20 cellular contexts compared by ENCODE assay signal in genomic region chr4:81166431-81166830, GRCh38. TPM values are rescaled to one million over a fixed set of nuclear protein-coding genes. Genes with fewer than 3 reads are reported as not detected.
DNase-seq lines count a peak whose midpoint lies in the region; ATAC-seq, FAIRE-seq and TF ChIP-seq lines count a peak whose summit lies in the region.
"Had no signal": no experiment of that assay in that cellular context is flagged by ENCODE, and none has a peak within 500 bp of the region (broad histone marks: within the 10 kb centered on the region; RNA-seq: fewer than 3 reads in every experiment).

No MANE protein-coding gene starts in this region.

- H2AFZ ChIP-seq in fibroblast of lung (ENCODE audit: low read length): no peak overlapping the region

- ATAC-seq in HG03520 (IDR thresholded peaks at IDR 0.05; ENCODE audit: unreplicated experiment): no peak
- ATAC-seq in HG02642 (IDR thresholded peaks at IDR 0.05; ENCODE audit: poor library complexity, unreplicated experiment): no peak
- ATAC-seq: GM12878 had no signal

- DNase-seq in NCI-H524 (lab: John Stamatoyannopoulos, UW): peak; percentile 15 to 36
- no peak for DNase-seq in NCI-H524 treated with DMSO at 0.1 percent for 48 hours (lab: John Stamatoyannopoulos, UW)
- DNase-seq in RCC 7860 (ENCODE audit: low spot score): peak; percentile 11
- DNase-seq in fibroblast of lung (ENCODE audit: low read depth in 2 of 2): peak; percentile 36 to 58
- no peak for DNase-seq in activated CD4-positive, CD25-positive, alpha-beta regulatory T cell treated with anti-CD3 and anti-CD28 coated beads, Interleukin-2, amount 50 U/mL, for 72 hours
- no peak for DNase-seq in stimulated activated CD4-positive, alpha-beta T cell treated with anti-CD3 and anti-CD28 coated beads, Interleukin-12 subunit alpha, Interleukin-12 subunit beta, amount 100 ng/mL, for 4 hours
- DNase-seq: activated CD4-positive, alpha-beta T cell treated with anti-CD3 and anti-CD28 coated beads, Interleukin-2, amount 50 U/mL, for 4 hours; activated T-cell treated with anti-CD3 and anti-CD28 coated beads, Interleukin-2, amount 50 U/mL, for 24 hours; CD4-positive, alpha-beta T cell; effector CD8-positive, alpha-beta T cell; KBM-7; naive B cell; NCI-H1417 treated with DMSO at 0.1 percent for 48 hours; NCI-H510A; transverse colon had no signal

- peak; percentile 25 for FAIRE-seq in RCC 7860 (lab: Jason Lieb, UNC)
- FAIRE-seq: frontal cortex, GM12878 had no signal

- no peak overlapping the region for H3K27ac ChIP-seq in fibroblast of lung (ENCODE audit: insufficient read depth, low read length)
- H3K27ac ChIP-seq: transverse colon had no signal

- H3K79me2 ChIP-seq in fibroblast of lung (ENCODE audit: control insufficient read depth, insufficient read depth, low read length): no peaks in the 10 kb centered on the region

- H3K4me2 ChIP-seq in fibroblast of lung (ENCODE audit: extremely low read depth, insufficient read depth, low read length): no peak overlapping the region
- H3K4me2 ChIP-seq: smooth muscle cell had no signal

- TF ChIP-seq CTCF in fibroblast of lung (conservative IDR thresholded peaks at IDR 0.05 in 1 of 2, IDR thresholded peaks at IDR 0.05 in 1 of 2; ENCODE audit: low read depth in 1 of 2, low read length in 2 of 2): no peak

- no peak overlapping the region for H3K9ac ChIP-seq in fibroblast of lung (ENCODE audit: insufficient read depth, low read length)

- no peaks in the 10 kb centered on the region for H3K36me3 ChIP-seq in fibroblast of lung (ENCODE audit: control insufficient read depth, insufficient read depth, low read length)
- H3K36me3 ChIP-seq: transverse colon had no signal

- H4K20me1 ChIP-seq in fibroblast of lung (ENCODE audit: control insufficient read depth, extremely low read depth, insufficient read depth, low read length): no peaks in the 10 kb centered on the region

- no peaks in the 10 kb centered on the region for H3K27me3 ChIP-seq in fibroblast of lung (ENCODE audit: control insufficient read depth, insufficient read depth, low read length)
- H3K27me3 ChIP-seq: transverse colon had no signal

- H3K4me3 ChIP-seq in fibroblast of lung (replicated peaks in 1 of 4; ENCODE audit: control extremely low read depth in 1 of 4, insufficient read depth in 1 of 4, low read depth in 3 of 4, low read length in 4 of 4): no peak overlapping the region
- H3K4me3 ChIP-seq: GM12878, smooth muscle cell, transverse colon had no signal

- H3K4me1 ChIP-seq in fibroblast of lung (ENCODE audit: control insufficient read depth, extremely low read depth, insufficient read depth, low read length): no peaks in the 10 kb centered on the region

- H3K9me3 ChIP-seq in fibroblast of lung (ENCODE audit: control insufficient read depth, insufficient read depth, low read depth, low read length): no peaks in the 10 kb centered on the region
- H3K9me3 ChIP-seq: transverse colon had no signal

RNA-seq across cellular contexts. Expression of gene PRKG2, which starts 48.6 kb away (rescaled TPM):
- 17.5 and 26.5 TPM in 2 replicates for total RNA-seq in fibroblast of lung
- polyA plus RNA-seq in fibroblast of lung: 2.8 and 8.6 TPM in 2 replicates
- 2.8 and 7.8 TPM in 2 replicates for polyA plus RNA-seq in fibroblast of lung (2012)
- 3.7 and 4.2 TPM in 2 replicates for polyA minus RNA-seq in fibroblast of lung (ENCODE audit: low replicate concordance)
- total RNA-seq: GM12878 had no signal
- polyA plus RNA-seq: GM12878, smooth muscle cell had no signal

Comparison
In these comparisons a context has a peak if more than half of its experiments do, and no peak if none do; other contexts are left out.
1. DNase-seq: peak in NCI-H524 (2 of 2), RCC 7860 (single experiment) and fibroblast of lung (2 of 2); none in NCI-H524 treated with DMSO at 0.1 percent for 48 hours (single experiment), activated CD4-positive, CD25-positive, alpha-beta regulatory T cell treated with anti-CD3 and anti-CD28 coated beads, Interleukin-2, amount 50 U/mL, for 72 hours (single experiment) and stimulated activated CD4-positive, alpha-beta T cell treated with anti-CD3 and anti-CD28 coated beads, Interleukin-12 subunit alpha, Interleukin-12 subunit beta, amount 100 ng/mL, for 4 hours (single experiment).